In genomic region chr5:147561435-147561834, GRCh38 we compare ENCODE assay signal across 18 cellular contexts. TPM values are rescaled to one million over a fixed set of nuclear protein-coding genes. Genes with fewer than 3 reads are reported as not detected.
DNase-seq lines count a peak whose midpoint lies in the region; ATAC-seq and TF ChIP-seq lines count a peak whose summit lies in the region.
"Had no signal": no experiment of that assay in that cellular context is flagged by ENCODE, and none has a peak within 500 bp of the region (broad histone marks: within the 10 kb centered on the region; RNA-seq: fewer than 3 reads in every experiment).

No MANE protein-coding gene starts in this region.

- no peaks in the 10 kb centered on the region for H3K27me3 Mint-ChIP-seq in brain
- H3K27me3 Mint-ChIP-seq: CD4-positive, CD25-positive, alpha-beta regulatory T cell had no signal

- no peak overlapping the region for H2AK5ac ChIP-seq in neuronal stem cell (ENCODE audit: low read depth, low read length)

- no peak overlapping the region for H2BK5ac ChIP-seq in neuronal stem cell (ENCODE audit: low read length)

- H3K4me3 Mint-ChIP-seq in brain: peak overlapping the region in 1 of 5 experiments; percentile 33
- H3K4me3 Mint-ChIP-seq: CD4-positive, CD25-positive, alpha-beta regulatory T cell had no signal

- H4K8ac ChIP-seq in neuronal stem cell (ENCODE audit: low read depth, low read length): no peak overlapping the region

- H2BK12ac ChIP-seq in neuronal stem cell (ENCODE audit: low read length): no peak overlapping the region

- H3K18ac ChIP-seq in neuronal stem cell (ENCODE audit: low read length): no peak overlapping the region

- no peaks in the 10 kb centered on the region for H3K27me3 ChIP-seq in HUES6 (ENCODE audit: control insufficient read depth, insufficient read depth, low read length)
- H3K27me3 ChIP-seq in iPS-18a (ENCODE audit: control insufficient read depth, insufficient read depth, low read length): no peaks in the 10 kb centered on the region
- no peaks in the 10 kb centered on the region for H3K27me3 ChIP-seq in neuronal stem cell (ENCODE audit: control insufficient read depth in 3 of 3, insufficient read depth in 3 of 3, low read depth in 1 of 3, low read length in 3 of 3)
- H3K27me3 ChIP-seq in right atrium auricular region: no peaks in the 10 kb centered on the region

- H3K27ac ChIP-seq in HUES6 (ENCODE audit: low read depth, low read length): peak overlapping the region; percentile 85; the same call in 1 of the 2 replicates
- H3K27ac ChIP-seq in iPS-18a (ENCODE audit: low read length): peak overlapping the region; percentile 77
- H3K27ac ChIP-seq in neuronal stem cell (replicated peaks; ENCODE audit: low read length): peak overlapping the region; percentile 60
- H3K27ac ChIP-seq in right atrium auricular region: no peak overlapping the region

- TF ChIP-seq CTCF in brain (conservative IDR thresholded peaks at IDR 0.05) (no peak), right atrium auricular region (IDR thresholded peaks at IDR 0.05) (no peak)

- peaks cover 44% of the 10 kb centered on the region for H3K4me1 Mint-ChIP-seq in brain
- H3K4me1 Mint-ChIP-seq: CD4-positive, CD25-positive, alpha-beta regulatory T cell had no signal

- H3K27ac Mint-ChIP-seq in brain: peak overlapping the region in 3 of 5 experiments; percentile 21 to 93 (median 86)
- H3K27ac Mint-ChIP-seq: CD4-positive, CD25-positive, alpha-beta regulatory T cell had no signal

- H2BK15ac ChIP-seq in neuronal stem cell (ENCODE audit: low read length): no peak overlapping the region

- H4K91ac ChIP-seq in neuronal stem cell (ENCODE audit: low read depth, low read length, poor library complexity): no peak overlapping the region

- no peak overlapping the region for H3K23ac ChIP-seq in neuronal stem cell (ENCODE audit: low read depth, low read length, poor library complexity)

- no peak for DNase-seq in neuronal stem cell (ENCODE audit: low spot score)
- no peak for DNase-seq in right atrium auricular region (ENCODE audit: low spot score)
- DNase-seq in SHP77 (lab: John Stamatoyannopoulos, UW): no peak
- DNase-seq: CD4-positive, CD25-positive, alpha-beta regulatory T cell; DMS79; HCEC 1CT; Karpas-422; NCI-H1694 treated with DMSO at 0.1 percent for 48 hours; NCI-H2081 treated with DMSO at 0.1 percent for 48 hours; NCI-H2171 treated with DMSO at 0.1 percent for 48 hours; NCI-H526; OCI-M1; Right ventricle myocardium superior; SK-N-SH had no signal

- no peak overlapping the region for H2AFZ ChIP-seq in neuronal stem cell (ENCODE audit: low read length)

- H3K4me1 ChIP-seq in HUES6 (ENCODE audit: control insufficient read depth, insufficient read depth, low read length): peaks cover 34% of the 10 kb centered on the region
- peaks cover 48% of the 10 kb centered on the region for H3K4me1 ChIP-seq in iPS-18a (ENCODE audit: control insufficient read depth, low read depth, low read length)
- H3K4me1 ChIP-seq in neuronal stem cell (ENCODE audit: control insufficient read depth in 2 of 2, insufficient read depth in 1 of 2, low read depth in 1 of 2, low read length in 2 of 2): peaks cover 11 to 48% of the 10 kb centered on the region in 2 donors
- H3K4me1 ChIP-seq in right atrium auricular region: peaks cover 0 to 16% of the 10 kb centered on the region in 2 donors

- no peaks in the 10 kb centered on the region for H3K36me3 Mint-ChIP-seq in brain
- H3K36me3 Mint-ChIP-seq: CD4-positive, CD25-positive, alpha-beta regulatory T cell had no signal

- WGBS in neuronal stem cell (ENCODE audit: extremely low coverage in 2 of 2, insufficient read length in 2 of 2, insufficient replicate concordance in 1 of 2), 2 donors: no CpG with 5 or more reads among the region's 2 CpGs

- peak overlapping the region; percentile 53 for H3K4me3 ChIP-seq in HUES6 (ENCODE audit: low read depth, low read length)
- H3K4me3 ChIP-seq in iPS-18a (ENCODE audit: low read length): peak overlapping the region; percentile 60
- no peak overlapping the region for H3K4me3 ChIP-seq in neuronal stem cell (ENCODE audit: low read length in 2 of 2)
- H3K4me3 ChIP-seq in right atrium auricular region: no peak overlapping the region

- no peaks in the 10 kb centered on the region for H3K9me3 Mint-ChIP-seq in brain

- ATAC-seq in GM19324 (IDR thresholded peaks at IDR 0.05; ENCODE audit: low FRiP score, unreplicated experiment): no peak

- no peak overlapping the region for H3K4ac ChIP-seq in neuronal stem cell (ENCODE audit: low read length)

- H3K9ac ChIP-seq in HUES6 (ENCODE audit: low read length) (peak overlapping the region; percentile 81), iPS-18a (ENCODE audit: low read length) (peak overlapping the region; percentile 70), neuronal stem cell (ENCODE audit: low read depth, low read length, poor library complexity) (no peak overlapping the region)
- H3K9ac ChIP-seq: SK-N-SH had no signal

- no peak overlapping the region for H3K4me2 ChIP-seq in neuronal stem cell (ENCODE audit: insufficient read depth, low read length, poor library complexity, severe bottlenecking)
- H3K4me2 ChIP-seq: SK-N-SH had no signal

- no peak overlapping the region for H3K14ac ChIP-seq in neuronal stem cell (ENCODE audit: low read length)

- H3K9me3 ChIP-seq in HUES6 (ENCODE audit: control insufficient read depth, insufficient read depth, low read depth, low read length): no peaks in the 10 kb centered on the region
- H3K9me3 ChIP-seq in iPS-18a (ENCODE audit: control insufficient read depth, low read depth, low read length): no peaks in the 10 kb centered on the region
- no peaks in the 10 kb centered on the region for H3K9me3 ChIP-seq in neuronal stem cell (replicated peaks in 1 of 2; ENCODE audit: control insufficient read depth in 2 of 2, insufficient read depth in 1 of 2, low read depth in 1 of 2, low read length in 2 of 2)
- H3K9me3 ChIP-seq in right atrium auricular region: no peaks in the 10 kb centered on the region
- H3K9me3 ChIP-seq: SK-N-SH had no signal

- no peak overlapping the region for H2BK120ac ChIP-seq in neuronal stem cell (ENCODE audit: low read depth, low read length)

- H3K36me3 ChIP-seq in HUES6 (ENCODE audit: control insufficient read depth, insufficient read depth, low read length) (peaks cover 24% of the 10 kb centered on the region), iPS-18a (ENCODE audit: control insufficient read depth, low read depth, low read length) (peaks cover 35% of the 10 kb centered on the region), neuronal stem cell (replicated peaks in 1 of 2; ENCODE audit: control insufficient read depth in 2 of 2, insufficient read depth in 2 of 2, low read length in 2 of 2) (no peaks in the 10 kb centered on the region), right atrium auricular region (no peaks in the 10 kb centered on the region)

- no peaks in the 10 kb centered on the region for H3K79me1 ChIP-seq in neuronal stem cell (ENCODE audit: low read depth, low read length)

RNA-seq across cellular contexts. Expression of gene DPYSL3, which starts 51.6 kb away (rescaled TPM):
- 389 TPM for polyA plus RNA-seq in brain (ENCODE audit: insufficient read depth, low read depth, low replicate concordance)
- 143 TPM for polyA plus RNA-seq in neuronal stem cell (2013, experiment 1 of 2)
- polyA plus RNA-seq in neuronal stem cell (2013, experiment 2 of 2): 143 TPM
- total RNA-seq in right atrium auricular region: 10 to 100 TPM; 45.3 to 56.2 TPM
- polyA plus RNA-seq: CD4-positive, CD25-positive, alpha-beta regulatory T cell had no signal

Comparison
In these comparisons a context has a peak if more than half of its experiments do, and no peak if none do; other contexts are left out.
1. H3K27ac ChIP-seq: peak in HUES6 (single experiment), iPS-18a (single experiment) and neuronal stem cell (single experiment); none in right atrium auricular region (0 of 2).
2. H3K4me3 ChIP-seq: peak in HUES6 (single experiment) and iPS-18a (single experiment); none in neuronal stem cell (0 of 2) and right atrium auricular region (0 of 2).